In genomic region chr15:31526916-31527690, GRCh38 we compare ENCODE assay signal across 1 cellular context.
TF ChIP-seq lines count a peak whose summit lies in the region.

No MANE protein-coding gene starts in this region.

TF ChIP-seq in GM23338, 12 proteins besides CTCF, POLR2A, EP300 and RAD21 (continued from another document):
- no peak for TF ChIP-seq ZNF462 (CRISPR knock-in tag; IDR thresholded peaks at IDR 0.05)
- TF ChIP-seq, protein P1, sequence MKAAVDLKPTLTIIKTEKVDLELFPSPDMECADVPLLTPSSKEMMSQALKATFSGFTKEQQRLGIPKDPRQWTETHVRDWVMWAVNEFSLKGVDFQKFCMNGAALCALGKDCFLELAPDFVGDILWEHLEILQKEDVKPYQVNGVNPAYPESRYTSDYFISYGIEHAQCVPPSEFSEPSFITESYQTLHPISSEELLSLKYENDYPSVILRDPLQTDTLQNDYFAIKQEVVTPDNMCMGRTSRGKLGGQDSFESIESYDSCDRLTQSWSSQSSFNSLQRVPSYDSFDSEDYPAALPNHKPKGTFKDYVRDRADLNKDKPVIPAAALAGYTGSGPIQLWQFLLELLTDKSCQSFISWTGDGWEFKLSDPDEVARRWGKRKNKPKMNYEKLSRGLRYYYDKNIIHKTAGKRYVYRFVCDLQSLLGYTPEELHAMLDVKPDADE (IDR thresholded peaks at IDR 0.05) = no peak
- TF ChIP-seq STAT1 (IDR thresholded peaks at IDR 0.05; ENCODE audit: unreplicated experiment) = no peak
- TF ChIP-seq, protein P2, sequence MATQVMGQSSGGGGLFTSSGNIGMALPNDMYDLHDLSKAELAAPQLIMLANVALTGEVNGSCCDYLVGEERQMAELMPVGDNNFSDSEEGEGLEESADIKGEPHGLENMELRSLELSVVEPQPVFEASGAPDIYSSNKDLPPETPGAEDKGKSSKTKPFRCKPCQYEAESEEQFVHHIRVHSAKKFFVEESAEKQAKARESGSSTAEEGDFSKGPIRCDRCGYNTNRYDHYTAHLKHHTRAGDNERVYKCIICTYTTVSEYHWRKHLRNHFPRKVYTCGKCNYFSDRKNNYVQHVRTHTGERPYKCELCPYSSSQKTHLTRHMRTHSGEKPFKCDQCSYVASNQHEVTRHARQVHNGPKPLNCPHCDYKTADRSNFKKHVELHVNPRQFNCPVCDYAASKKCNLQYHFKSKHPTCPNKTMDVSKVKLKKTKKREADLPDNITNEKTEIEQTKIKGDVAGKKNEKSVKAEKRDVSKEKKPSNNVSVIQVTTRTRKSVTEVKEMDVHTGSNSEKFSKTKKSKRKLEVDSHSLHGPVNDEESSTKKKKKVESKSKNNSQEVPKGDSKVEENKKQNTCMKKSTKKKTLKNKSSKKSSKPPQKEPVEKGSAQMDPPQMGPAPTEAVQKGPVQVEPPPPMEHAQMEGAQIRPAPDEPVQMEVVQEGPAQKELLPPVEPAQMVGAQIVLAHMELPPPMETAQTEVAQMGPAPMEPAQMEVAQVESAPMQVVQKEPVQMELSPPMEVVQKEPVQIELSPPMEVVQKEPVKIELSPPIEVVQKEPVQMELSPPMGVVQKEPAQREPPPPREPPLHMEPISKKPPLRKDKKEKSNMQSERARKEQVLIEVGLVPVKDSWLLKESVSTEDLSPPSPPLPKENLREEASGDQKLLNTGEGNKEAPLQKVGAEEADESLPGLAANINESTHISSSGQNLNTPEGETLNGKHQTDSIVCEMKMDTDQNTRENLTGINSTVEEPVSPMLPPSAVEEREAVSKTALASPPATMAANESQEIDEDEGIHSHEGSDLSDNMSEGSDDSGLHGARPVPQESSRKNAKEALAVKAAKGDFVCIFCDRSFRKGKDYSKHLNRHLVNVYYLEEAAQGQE (IDR thresholded peaks at IDR 0.05; ENCODE audit: unreplicated experiment) = no peak
- TF ChIP-seq CREB1 (CRISPR knock-in tag; IDR thresholded peaks at IDR 0.05; ENCODE audit: low read depth) = no peak
- no peak for TF ChIP-seq EZH2 (IDR thresholded peaks at IDR 0.05; ENCODE audit: low read depth, unreplicated experiment)
- no peak for TF ChIP-seq POLR2AphosphoS5 (IDR thresholded peaks at IDR 0.05; ENCODE audit: low read depth)
- TF ChIP-seq EZH2phosphoT487 (IDR thresholded peaks at IDR 0.05; ENCODE audit: unreplicated experiment) = no peak
